ENCODE assay signal across 1 cellular context in the genomic region with DNA sequence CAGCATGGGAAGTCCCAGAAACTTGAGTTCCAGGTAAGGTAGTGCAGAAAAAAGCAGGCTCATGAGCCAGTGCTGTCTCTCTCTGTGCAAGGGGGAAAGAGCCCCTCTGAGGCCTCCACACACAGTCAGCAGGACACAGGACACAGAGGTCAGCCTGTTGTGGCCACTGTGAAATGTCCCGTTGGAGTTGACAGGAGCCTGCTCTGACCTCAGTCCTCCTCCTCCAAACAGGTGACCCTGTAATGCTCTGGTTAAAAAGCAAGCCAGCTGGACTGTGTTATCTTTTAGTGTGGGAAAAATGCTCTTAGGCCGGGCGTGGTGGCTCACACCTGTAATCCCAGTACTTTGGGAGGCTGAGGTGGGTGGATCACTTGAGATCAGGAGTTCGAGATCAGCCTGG.
TF ChIP-seq lines count a peak whose summit lies in the region.

No MANE protein-coding gene starts in this region.

TF ChIP-seq in WTC11, 78 proteins besides CTCF, POLR2A, EP300 and RAD21 (continued from another document):
- TF ChIP-seq, protein P1, sequence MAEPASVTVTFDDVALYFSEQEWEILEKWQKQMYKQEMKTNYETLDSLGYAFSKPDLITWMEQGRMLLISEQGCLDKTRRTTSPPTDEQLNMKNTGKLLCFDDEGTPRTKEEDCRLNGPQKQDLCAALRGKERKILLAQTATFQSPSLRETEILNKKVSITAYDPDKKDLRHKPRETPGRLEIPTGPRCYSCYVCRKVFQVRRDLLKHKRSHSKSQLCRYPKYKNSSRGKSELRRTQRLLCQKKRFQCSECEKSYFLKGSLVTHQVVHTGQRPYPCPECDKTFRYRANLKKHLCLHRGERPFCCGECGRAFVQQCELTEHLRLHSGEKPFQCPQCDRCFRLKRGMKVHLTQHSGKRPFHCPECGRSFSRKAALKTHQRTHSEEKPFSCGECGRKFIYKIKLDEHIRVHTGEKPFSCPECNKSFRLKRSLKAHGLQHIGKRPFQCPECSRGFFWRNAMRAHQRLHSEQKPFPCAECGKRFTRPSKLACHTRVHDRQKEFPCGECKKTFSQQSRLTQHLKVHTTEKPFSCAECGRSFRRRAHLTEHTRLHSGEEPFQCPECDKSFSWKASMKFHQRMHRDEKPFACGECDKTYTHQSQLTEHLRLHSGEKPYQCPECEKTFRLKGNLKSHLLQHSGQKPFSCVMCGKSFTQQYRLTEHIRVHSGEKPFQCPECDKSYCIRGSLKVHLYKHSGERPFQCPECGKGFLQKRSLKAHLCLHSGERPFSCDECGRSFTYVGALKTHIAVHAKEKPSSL (CRISPR knock-in tag; conservative IDR thresholded peaks at IDR 0.05): no peak
- TF ChIP-seq ZBTB21 (CRISPR knock-in tag; IDR thresholded peaks at IDR 0.05; ENCODE audit: borderline replicate concordance): no peak
- no peak for TF ChIP-seq ZNF671 (CRISPR knock-in tag; IDR thresholded peaks at IDR 0.05)
- no peak for TF ChIP-seq KAT7 (CRISPR knock-in tag; IDR thresholded peaks at IDR 0.05; ENCODE audit: borderline replicate concordance)
- TF ChIP-seq, protein P2, sequence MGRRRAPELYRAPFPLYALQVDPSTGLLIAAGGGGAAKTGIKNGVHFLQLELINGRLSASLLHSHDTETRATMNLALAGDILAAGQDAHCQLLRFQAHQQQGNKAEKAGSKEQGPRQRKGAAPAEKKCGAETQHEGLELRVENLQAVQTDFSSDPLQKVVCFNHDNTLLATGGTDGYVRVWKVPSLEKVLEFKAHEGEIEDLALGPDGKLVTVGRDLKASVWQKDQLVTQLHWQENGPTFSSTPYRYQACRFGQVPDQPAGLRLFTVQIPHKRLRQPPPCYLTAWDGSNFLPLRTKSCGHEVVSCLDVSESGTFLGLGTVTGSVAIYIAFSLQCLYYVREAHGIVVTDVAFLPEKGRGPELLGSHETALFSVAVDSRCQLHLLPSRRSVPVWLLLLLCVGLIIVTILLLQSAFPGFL (CRISPR knock-in tag; IDR thresholded peaks at IDR 0.05; ENCODE audit: borderline replicate concordance): no peak
- no peak for TF ChIP-seq ZNF416 (CRISPR knock-in tag; IDR thresholded peaks at IDR 0.05)
- TF ChIP-seq ZNF219 (CRISPR knock-in tag; IDR thresholded peaks at IDR 0.05; ENCODE audit: borderline replicate concordance): no peak
- TF ChIP-seq, protein P3, sequence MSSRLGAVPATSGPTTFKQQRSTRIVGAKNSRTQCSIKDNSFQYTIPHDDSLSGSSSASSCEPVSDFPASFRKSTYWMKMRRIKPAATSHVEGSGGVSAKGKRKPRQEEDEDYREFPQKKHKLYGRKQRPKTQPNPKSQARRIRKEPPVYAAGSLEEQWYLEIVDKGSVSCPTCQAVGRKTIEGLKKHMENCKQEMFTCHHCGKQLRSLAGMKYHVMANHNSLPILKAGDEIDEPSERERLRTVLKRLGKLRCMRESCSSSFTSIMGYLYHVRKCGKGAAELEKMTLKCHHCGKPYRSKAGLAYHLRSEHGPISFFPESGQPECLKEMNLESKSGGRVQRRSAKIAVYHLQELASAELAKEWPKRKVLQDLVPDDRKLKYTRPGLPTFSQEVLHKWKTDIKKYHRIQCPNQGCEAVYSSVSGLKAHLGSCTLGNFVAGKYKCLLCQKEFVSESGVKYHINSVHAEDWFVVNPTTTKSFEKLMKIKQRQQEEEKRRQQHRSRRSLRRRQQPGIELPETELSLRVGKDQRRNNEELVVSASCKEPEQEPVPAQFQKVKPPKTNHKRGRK (CRISPR knock-in tag; IDR thresholded peaks at IDR 0.05; ENCODE audit: borderline replicate concordance): no peak
- no peak for TF ChIP-seq JAZF1 (CRISPR knock-in tag; IDR thresholded peaks at IDR 0.05)
